In genomic region chr16:1784977-1785845, GRCh38 we compare ENCODE assay signal across 15 cellular contexts. TPM values are rescaled to one million over a fixed set of nuclear protein-coding genes. Genes with fewer than 3 reads are reported as not detected.
A peak's percentile ranks its signal among the peaks of the same experiment; 100 is the strongest.
DNase-seq lines count a peak whose midpoint lies in the region; ATAC-seq, FAIRE-seq and TF ChIP-seq lines count a peak whose summit lies in the region.
"Had no signal": no experiment of that assay in that cellular context is flagged by ENCODE, and none has a peak within 500 bp of the region (broad histone marks: within the 10 kb centered on the region; RNA-seq: fewer than 3 reads in every experiment).

No MANE protein-coding gene starts in this region.

- H3K36me3 Mint-ChIP-seq in CD4-positive, alpha-beta memory T cell: peaks cover 4 to 22% of the 10 kb centered on the region in 2 donors
- H3K36me3 Mint-ChIP-seq in neural crest cell (ENCODE audit: low read depth): peaks cover 5% of the 10 kb centered on the region

- H3K36me3 ChIP-seq in CD4-positive, alpha-beta memory T cell (ENCODE audit: insufficient read depth, low read length): peaks cover 22% of the 10 kb centered on the region
- peaks cover 2% of the 10 kb centered on the region for H3K36me3 ChIP-seq in H7 (replicated peaks; ENCODE audit: control insufficient read depth, insufficient read depth, low read length)
- H3K36me3 ChIP-seq in GM12878 (ENCODE audit: control insufficient read depth in 2 of 2, insufficient read depth in 2 of 2, low read length in 1 of 2): peaks cover 4 to 8% of the 10 kb centered on the region in 2 experiments; a peak in 3 of 4 replicates

- H3K27ac ChIP-seq in CD4-positive, alpha-beta memory T cell (ENCODE audit: low read depth, low read length): no peak overlapping the region
- no peak overlapping the region for H3K27ac ChIP-seq in GM12878 (ENCODE audit: control insufficient read depth, insufficient read depth)
- H3K27ac ChIP-seq: WERI-Rb-1 had no signal

- 94% methylated on average over 26 of the region's 26 CpGs for WGBS in GM12878 (ENCODE audit: insufficient coverage, insufficient replicate concordance, low lambda C conversion rate, missing lambda C conversion rate)

- peak overlapping the region in 7 of 8 donors; percentile 29 to 75 (median 66) for H3K4me3 Mint-ChIP-seq in CD4-positive, alpha-beta memory T cell
- H3K4me3 Mint-ChIP-seq in neural crest cell: peak overlapping the region; percentile 87

- peaks cover 38% of the 10 kb centered on the region for H3K4me1 ChIP-seq in CD4-positive, alpha-beta memory T cell (ENCODE audit: insufficient read depth, low read length)
- H3K4me1 ChIP-seq in GM12878 (ENCODE audit: control insufficient read depth, insufficient read depth, low read length): peaks cover 6% of the 10 kb centered on the region; the same call in 1 of the 2 replicates

- H4K20me1 ChIP-seq in GM12878 (ENCODE audit: control insufficient read depth, insufficient read depth): no peaks in the 10 kb centered on the region

- H2AFZ ChIP-seq in GM12878 (ENCODE audit: control insufficient read depth, low read depth, low read length): no peak overlapping the region

- CTCF ChIA-PET in CD4-positive, alpha-beta memory T cell (lab: Charles Lee; ENCODE audit: partially characterized antibody): no interaction called here
- CTCF ChIA-PET in GM12878 (lab: Yijun Ruan, JAX): no interaction called here

- H3K4me3 ChIP-seq in CD4-positive, alpha-beta memory T cell (ENCODE audit: low read length in 2 of 2): no peak overlapping the region
- H3K4me3 ChIP-seq in H7 (ENCODE audit: insufficient read depth, low read depth, low read length) (no peak overlapping the region), GM12878 (no peak overlapping the region)

- H3K4me2 ChIP-seq in GM12878 (ENCODE audit: control insufficient read depth, insufficient read depth): 0 out of 2 replicates have a peak overlapping the region, but pooled peaks have one; percentile 17

- DNase-seq in CD4-positive, alpha-beta memory T cell: peak in 1 of 5 donors; percentile 32
- DNase-seq in H7 (peak; percentile 34), GM12878 (ENCODE audit: low read depth, low spot score) (no peak), neural crest cell (ENCODE audit: low read depth, low spot score) (no peak), NCI-H2227 treated with DMSO at 0.1 percent for 48 hours (lab: John Stamatoyannopoulos, UW) (no peak), NCI-H82 (lab: John Stamatoyannopoulos, UW) (no peak), ecto neural progenitor cell (ENCODE audit: low spot score) (no peak)
- DNase-seq in stimulated activated CD4-positive, alpha-beta T cell treated with anti-CD3 and anti-CD28 coated beads, Interleukin-15, amount 100 ng/mL, for 24 hours: no peak
- DNase-seq: midbrain; NCI-H226; stimulated activated CD8-positive, alpha-beta memory T cell treated with anti-CD3 and anti-CD28 coated beads, Interleukin-4, amount 100 ng/mL, for 48 hours; WERI-Rb-1 had no signal

- intact Hi-C loops in CD4-positive, alpha-beta memory T cell (cut with micrococcal nuclease): no loop called here
- intact Hi-C loops in GM12878 (cut with micrococcal nuclease; ENCODE audit: unreplicated experiment): no loop called here

- in situ Hi-C loops in GM12878 (cut with MboI): no loop called here

- peaks cover 0 to 3% (median 0%) of the 10 kb centered on the region in 8 donors for H3K9me3 Mint-ChIP-seq in CD4-positive, alpha-beta memory T cell
- no peaks in the 10 kb centered on the region for H3K9me3 Mint-ChIP-seq in neural crest cell

- TF ChIP-seq RAD21 in GM12878 (IDR thresholded peaks at IDR 0.05; ENCODE audit: insufficient read depth, low read depth, low read length): no peak

- no peak for TF ChIP-seq EP300 in GM12878 (IDR thresholded peaks at IDR 0.05; ENCODE audit: borderline replicate concordance in 1 of 2, control insufficient read depth in 1 of 2, low read depth in 2 of 2, low read length in 2 of 2)

- no peak for FAIRE-seq in GM12878 (lab: Jason Lieb, UNC)

- SMC1A ChIA-PET in GM12878 (lab: Charles Lee; ENCODE audit: uncharacterized antibody, unreplicated experiment): no interaction called here

- no peaks in the 10 kb centered on the region for H3K27me3 Mint-ChIP-seq in CD4-positive, alpha-beta memory T cell
- peaks cover 4% of the 10 kb centered on the region for H3K27me3 Mint-ChIP-seq in neural crest cell (ENCODE audit: low read depth)

- TF ChIP-seq POLR2A in GM12878 (IDR thresholded peaks at IDR 0.05; ENCODE audit: low read depth, low read length): no peak

- H3K4me1 Mint-ChIP-seq in CD4-positive, alpha-beta memory T cell: peaks cover 13 to 46% (median 30%) of the 10 kb centered on the region in 4 donors
- H3K4me1 Mint-ChIP-seq in neural crest cell: peaks cover 22% of the 10 kb centered on the region

- no peaks in the 10 kb centered on the region for H3K9me3 ChIP-seq in CD4-positive, alpha-beta memory T cell (ENCODE audit: control insufficient read depth in 1 of 2, low read length in 2 of 2)
- H3K9me3 ChIP-seq in GM12878 (replicated peaks; ENCODE audit: control insufficient read depth, insufficient read depth, low read length): no peaks in the 10 kb centered on the region

- H3K27me3 ChIP-seq in CD4-positive, alpha-beta memory T cell (ENCODE audit: insufficient read depth, low read length): no peaks in the 10 kb centered on the region
- no peaks in the 10 kb centered on the region for H3K27me3 ChIP-seq in H7 (ENCODE audit: control insufficient read depth, insufficient read depth, low read length)
- no peaks in the 10 kb centered on the region for H3K27me3 ChIP-seq in GM12878 (replicated peaks in 1 of 2; ENCODE audit: control insufficient read depth in 2 of 2, insufficient read depth in 2 of 2, low read length in 1 of 2)

- POLR2A ChIA-PET in CD4-positive, alpha-beta memory T cell (lab: Charles Lee; ENCODE audit: partially characterized antibody): interaction anchor here (1.7 kb wide), 1 partner anchor 79 kb away, joined by 5 read pairs; the partner anchor contains the start of gene MAPK8IP3
- POLR2A ChIA-PET in GM12878 (lab: Charles Lee): no interaction called here

- peaks cover 15% of the 10 kb centered on the region for H3K79me2 ChIP-seq in GM12878 (ENCODE audit: control insufficient read depth, insufficient read depth, low read length)

- no peak for ATAC-seq in GM12878

- H3K9ac ChIP-seq in GM12878 (ENCODE audit: control insufficient read depth, insufficient read depth, low read length): no peak overlapping the region

- RAD21 ChIA-PET in GM12878 (lab: Charles Lee; ENCODE audit: unreplicated experiment): no interaction called here

- peak overlapping the region in 2 of 7 donors; percentile 57 to 77 for H3K27ac Mint-ChIP-seq in CD4-positive, alpha-beta memory T cell
- H3K27ac Mint-ChIP-seq in neural crest cell (ENCODE audit: unreplicated experiment): no peak overlapping the region

- no peak for TF ChIP-seq CTCF in GM12878 (IDR thresholded peaks at IDR 0.05 in 2 of 3, conservative IDR thresholded peaks at IDR 0.05 in 1 of 3; ENCODE audit: control insufficient read depth in 2 of 3, extremely low read depth in 1 of 3, insufficient read depth in 1 of 3, low read depth in 3 of 3, low read length in 3 of 3)
- no peak for TF ChIP-seq CTCF in neural crest cell (conservative IDR thresholded peaks at IDR 0.05)

- no TSS peak for BruUV-seq in GM12878 (replicated peaks; lab: Mats Ljungman, UMichigan)

RNA-seq across cellular contexts. Expression of gene NUBP2, which starts 2.5 kb away (rescaled TPM):
- 10 to 100 TPM; 55.9 to 59.4 TPM for total RNA-seq in CD4-positive, alpha-beta memory T cell
- 10 to 100 TPM; 77.6 to 98.9 TPM for polyA plus RNA-seq in CD4-positive, alpha-beta memory T cell
- total RNA-seq in H7 (2014; rRNA removed; shearing (Covaris generic)): 138 and 152 TPM in 2 replicates
- total RNA-seq in GM12878 (2013; cell fraction: nucleolus; rRNA removed): 45.7 and 59.5 TPM in 2 replicates
- 88.8 and 106 TPM in 2 replicates for total RNA-seq in GM12878 (2014; rRNA removed)
- 11.0 and 13.5 TPM in 2 replicates for total RNA-seq in GM12878 (2014; rRNA removed; fragmentation: Illumina TruSeq; extraction: Trizol)
- 73.2 and 79.8 TPM in 2 replicates for total RNA-seq in GM12878 (2021)
- 11.7 TPM for polyA plus RNA-seq in GM12878 (2011; ENCODE audit: low read depth)
- polyA plus RNA-seq in GM12878 (2011; rRNA removed): 8.2 and 23.6 TPM in 2 replicates
- polyA plus RNA-seq in GM12878 (2011; cell fraction: cytosol; rRNA removed): 54.5 and 91.2 TPM in 2 replicates
- polyA plus RNA-seq in GM12878 (2011; cell fraction: nucleus; rRNA removed): 102 and 133 TPM in 2 replicates
- 44.3 and 48.4 TPM in 2 replicates for polyA plus RNA-seq in GM12878 (2012)
- polyA plus RNA-seq in GM12878 (2014; fragmentation: Illumina TruSeq; extraction: Trizol): 0.73 and 6.5 TPM in 2 replicates
- 1 to 10 TPM; 1.9 to 5.9 TPM for polyA plus RNA-seq in GM12878 (2014; fragmentation: Nextera tagmentation; extraction: Ambion mirVana)
- polyA plus RNA-seq in GM12878 (2014; rRNA removed): 80.5 and 94.5 TPM in 2 replicates
- polyA plus RNA-seq in GM12878 (2016; fragmentation: Nextera tagmentation; extraction: Ambion mirVana): 100 to 1,000 TPM; 115 to 129 TPM
- polyA minus RNA-seq in GM12878 (2011; rRNA and poly(A)+ RNA removed): 8.8 and 27.4 TPM in 2 replicates
- 18.5 and 20.3 TPM in 2 replicates for polyA minus RNA-seq in GM12878 (2011; cell fraction: cytosol; rRNA and poly(A)+ RNA removed)
- polyA minus RNA-seq in GM12878 (2011; cell fraction: nucleus; rRNA and poly(A)+ RNA removed): 17.7 and 27.6 TPM in 2 replicates
- total RNA-seq in neural crest cell: 71.0 and 73.8 TPM in 2 replicates

RNA-seq across cellular contexts. Expression of gene SPSB3, which starts 2.8 kb away (rescaled TPM):
- 100 to 1,000 TPM; 133 to 144 TPM for total RNA-seq in CD4-positive, alpha-beta memory T cell
- 10 to 100 TPM; 56.6 to 72.9 TPM for polyA plus RNA-seq in CD4-positive, alpha-beta memory T cell
- 43.3 and 60.4 TPM in 2 replicates for total RNA-seq in H7 (2014; rRNA removed; shearing (Covaris generic))
- total RNA-seq in GM12878 (2013; cell fraction: nucleolus; rRNA removed): 28.8 and 39.6 TPM in 2 replicates
- total RNA-seq in GM12878 (2014; rRNA removed): 22.2 and 26.2 TPM in 2 replicates
- 4.4 and 5.5 TPM in 2 replicates for total RNA-seq in GM12878 (2014; rRNA removed; fragmentation: Illumina TruSeq; extraction: Trizol)
- 18.3 and 18.5 TPM in 2 replicates for total RNA-seq in GM12878 (2021)
- 6.5 TPM for polyA plus RNA-seq in GM12878 (2011; ENCODE audit: low read depth)
- polyA plus RNA-seq in GM12878 (2011; rRNA removed): 4.7 and 9.7 TPM in 2 replicates
- polyA plus RNA-seq in GM12878 (2011; cell fraction: cytosol; rRNA removed): 18.5 and 28.3 TPM in 2 replicates
- polyA plus RNA-seq in GM12878 (2011; cell fraction: nucleus; rRNA removed): 87.6 and 94.0 TPM in 2 replicates
- 19.6 and 21.3 TPM in 2 replicates for polyA plus RNA-seq in GM12878 (2012)
- 0.97 and 2.8 TPM in 2 replicates for polyA plus RNA-seq in GM12878 (2014; fragmentation: Illumina TruSeq; extraction: Trizol)
- polyA plus RNA-seq in GM12878 (2014; fragmentation: Nextera tagmentation; extraction: Ambion mirVana): 1 to 10 TPM in 1 of 2 experiments, under 1 TPM in 1; 0.31 to 1.5 TPM
- 26.9 and 32.4 TPM in 2 replicates for polyA plus RNA-seq in GM12878 (2014; rRNA removed)
- 10 to 100 TPM; 25.3 to 26.1 TPM for polyA plus RNA-seq in GM12878 (2016; fragmentation: Nextera tagmentation; extraction: Ambion mirVana)
- polyA minus RNA-seq in GM12878 (2011; rRNA and poly(A)+ RNA removed): 5.9 and 9.0 TPM in 2 replicates
- polyA minus RNA-seq in GM12878 (2011; cell fraction: cytosol; rRNA and poly(A)+ RNA removed): 4.8 and 5.2 TPM in 2 replicates
- polyA minus RNA-seq in GM12878 (2011; cell fraction: nucleus; rRNA and poly(A)+ RNA removed): 5.7 and 13.8 TPM in 2 replicates
- 23.1 and 23.8 TPM in 2 replicates for total RNA-seq in neural crest cell

RNA-seq across cellular contexts. Expression of gene IGFALS, which starts 8.3 kb away (rescaled TPM):
- under 1 TPM; 0.29 to 0.36 TPM for total RNA-seq in CD4-positive, alpha-beta memory T cell
- polyA plus RNA-seq in CD4-positive, alpha-beta memory T cell: not detected
- not detected in 2 replicates for total RNA-seq in H7 (2014; rRNA removed; shearing (Covaris generic))
- total RNA-seq in GM12878 (2013; cell fraction: nucleolus; rRNA removed): 0.17 TPM in 1 of 2 replicates, not detected in the other
- 0.11 TPM in 1 of 2 replicates, not detected in the other for total RNA-seq in GM12878 (2014; rRNA removed)
- not detected in 2 replicates for total RNA-seq in GM12878 (2014; rRNA removed; fragmentation: Illumina TruSeq; extraction: Trizol)
- not detected in 2 replicates for total RNA-seq in GM12878 (2021)
- polyA plus RNA-seq in GM12878 (2011; ENCODE audit: low read depth): not detected
- not detected in 2 replicates for polyA plus RNA-seq in GM12878 (2011; rRNA removed)
- not detected in 2 replicates for polyA plus RNA-seq in GM12878 (2011; cell fraction: cytosol; rRNA removed)
- polyA plus RNA-seq in GM12878 (2011; cell fraction: nucleus; rRNA removed): 0.12 TPM in 1 of 2 replicates, not detected in the other
- 0.21 and 0.32 TPM in 2 replicates for polyA plus RNA-seq in GM12878 (2012)
- polyA plus RNA-seq in GM12878 (2014; fragmentation: Illumina TruSeq; extraction: Trizol): not detected in 2 replicates
- polyA plus RNA-seq in GM12878 (2014; fragmentation: Nextera tagmentation; extraction: Ambion mirVana): not detected
- polyA plus RNA-seq in GM12878 (2014; rRNA removed): 0.04 TPM in 1 of 2 replicates, not detected in the other
- not detected for polyA plus RNA-seq in GM12878 (2016; fragmentation: Nextera tagmentation; extraction: Ambion mirVana)
- not detected in 2 replicates for polyA minus RNA-seq in GM12878 (2011; rRNA and poly(A)+ RNA removed)
- polyA minus RNA-seq in GM12878 (2011; cell fraction: cytosol; rRNA and poly(A)+ RNA removed): not detected in 2 replicates
- polyA minus RNA-seq in GM12878 (2011; cell fraction: nucleus; rRNA and poly(A)+ RNA removed): not detected in 2 replicates
- total RNA-seq in neural crest cell: 0.14 TPM in 1 of 2 replicates, not detected in the other
- total RNA-seq: G401, pulmonary artery endothelial cell had no signal
- polyA plus RNA-seq: BJ had no signal

RNA-seq across cellular contexts. Expression of gene MRPS34, which starts 12.3 kb away (rescaled TPM):
- 10 to 100 TPM; 57.6 to 67.3 TPM for total RNA-seq in CD4-positive, alpha-beta memory T cell
- 100 to 1,000 TPM; 138 to 151 TPM for polyA plus RNA-seq in CD4-positive, alpha-beta memory T cell
- total RNA-seq in H7 (2014; rRNA removed; shearing (Covaris generic)): 304 and 324 TPM in 2 replicates
- total RNA-seq in GM12878 (2013; cell fraction: nucleolus; rRNA removed): 26.9 and 32.5 TPM in 2 replicates
- total RNA-seq in GM12878 (2014; rRNA removed) (144 and 185 TPM in 2 replicates), GM12878 (2014; rRNA removed; fragmentation: Illumina TruSeq; extraction: Trizol) (92.3 and 109 TPM in 2 replicates), GM12878 (2021) (184 and 190 TPM in 2 replicates), neural crest cell (135 and 141 TPM in 2 replicates)
- polyA plus RNA-seq in GM12878 (2011; ENCODE audit: low read depth): 24.8 TPM
- polyA plus RNA-seq in GM12878 (2011; rRNA removed) (62.8 and 99.3 TPM in 2 replicates), GM12878 (2014; fragmentation: Illumina TruSeq; extraction: Trizol) (18.2 and 56.0 TPM in 2 replicates), GM12878 (2014; fragmentation: Nextera tagmentation; extraction: Ambion mirVana) (10 to 100 TPM in 1 of 2 experiments, 1 to 10 TPM in 1; 3.6 to 17.9 TPM), GM12878 (2014; rRNA removed) (189 and 209 TPM in 2 replicates), GM12878 (2016; fragmentation: Nextera tagmentation; extraction: Ambion mirVana) (100 to 1,000 TPM; 265 to 285 TPM)
- polyA plus RNA-seq in GM12878 (2011; cell fraction: cytosol; rRNA removed): 130 and 176 TPM in 2 replicates
- polyA plus RNA-seq in GM12878 (2011; cell fraction: nucleus; rRNA removed): 107 and 127 TPM in 2 replicates
- 75.1 and 85.8 TPM in 2 replicates for polyA plus RNA-seq in GM12878 (2012)
- polyA minus RNA-seq in GM12878 (2011; rRNA and poly(A)+ RNA removed): 31.2 and 42.9 TPM in 2 replicates
- polyA minus RNA-seq in GM12878 (2011; cell fraction: cytosol; rRNA and poly(A)+ RNA removed): 29.7 and 32.3 TPM in 2 replicates
- 22.8 and 37.4 TPM in 2 replicates for polyA minus RNA-seq in GM12878 (2011; cell fraction: nucleus; rRNA and poly(A)+ RNA removed)

RNA-seq across cellular contexts. Expression of gene EME2, which starts 12.6 kb away (rescaled TPM):
- total RNA-seq in CD4-positive, alpha-beta memory T cell: 10 to 100 TPM; 32.9 to 33.1 TPM
- 1 to 10 TPM in 1 of 2 donors, under 1 TPM in 1; 0.30 to 1.5 TPM for polyA plus RNA-seq in CD4-positive, alpha-beta memory T cell
- total RNA-seq in H7 (2014; rRNA removed; shearing (Covaris generic)): 12.7 and 15.3 TPM in 2 replicates
- 54.8 and 65.8 TPM in 2 replicates for total RNA-seq in GM12878 (2013; cell fraction: nucleolus; rRNA removed)
- 6.2 and 9.5 TPM in 2 replicates for total RNA-seq in GM12878 (2014; rRNA removed)
- 1.4 and 2.1 TPM in 2 replicates for total RNA-seq in GM12878 (2014; rRNA removed; fragmentation: Illumina TruSeq; extraction: Trizol)
- total RNA-seq in GM12878 (2021): 15.8 and 16.9 TPM in 2 replicates
- 5.6 TPM for polyA plus RNA-seq in GM12878 (2011; ENCODE audit: low read depth)
- 2.8 and 4.7 TPM in 2 replicates for polyA plus RNA-seq in GM12878 (2011; rRNA removed)
- 3.5 and 7.9 TPM in 2 replicates for polyA plus RNA-seq in GM12878 (2011; cell fraction: cytosol; rRNA removed)
- 152 and 178 TPM in 2 replicates for polyA plus RNA-seq in GM12878 (2011; cell fraction: nucleus; rRNA removed)
- polyA plus RNA-seq in GM12878 (2012): 10.3 and 11.2 TPM in 2 replicates
- polyA plus RNA-seq in GM12878 (2014; fragmentation: Illumina TruSeq; extraction: Trizol): 0.79 and 2.1 TPM in 2 replicates
- under 1 TPM; 0.29 to 0.80 TPM for polyA plus RNA-seq in GM12878 (2014; fragmentation: Nextera tagmentation; extraction: Ambion mirVana)
- 13.3 and 16.2 TPM in 2 replicates for polyA plus RNA-seq in GM12878 (2014; rRNA removed)
- polyA plus RNA-seq in GM12878 (2016; fragmentation: Nextera tagmentation; extraction: Ambion mirVana): 1 to 10 TPM; 3.4 to 4.7 TPM
- polyA minus RNA-seq in GM12878 (2011; rRNA and poly(A)+ RNA removed): 1.6 and 5.0 TPM in 2 replicates
- polyA minus RNA-seq in GM12878 (2011; cell fraction: cytosol; rRNA and poly(A)+ RNA removed): 1.7 and 2.6 TPM in 2 replicates
- 18.6 and 28.8 TPM in 2 replicates for polyA minus RNA-seq in GM12878 (2011; cell fraction: nucleus; rRNA and poly(A)+ RNA removed)
- total RNA-seq in neural crest cell: 36.5 and 37.0 TPM in 2 replicates
